ENCODE assay signal across 25 cellular contexts in genomic region chr7:50492770-50493519, GRCh38.
"Had no signal": no experiment of that assay in that cellular context is flagged by ENCODE, and none has a peak within 500 bp of the region (broad histone marks: within the 10 kb centered on the region; RNA-seq: fewer than 3 reads in every experiment).

No MANE protein-coding gene starts in this region.

- H3K4me1 Mint-ChIP-seq: activated naive CD4-positive, alpha-beta T cell treated with anti-CD3 and anti-CD28 coated beads, Interleukin-2, amount 50 U/mL, for 24 hours; T-cell had no signal

- H3K4me3 ChIP-seq: esophagus squamous epithelium, left lung, lower lobe of right lung, right lobe of liver, thoracic aorta, vagina had no signal

- H3K27me3 Mint-ChIP-seq: progenitor cell of endocrine pancreas had no signal

- H3K9me3 ChIP-seq: esophagus squamous epithelium, left lung, lower lobe of right lung, right lobe of liver, thoracic aorta, vagina had no signal

- H3K27me3 ChIP-seq: left lung, right lobe of liver, vagina had no signal

- H3K27ac ChIP-seq: esophagus squamous epithelium, left lung, lower lobe of right lung, right lobe of liver, thoracic aorta, vagina had no signal

- H3K4me3 Mint-ChIP-seq: activated CD4-positive, alpha-beta T cell treated with anti-CD3 and anti-CD28 coated beads for 36 hours; activated naive CD4-positive, alpha-beta T cell treated with anti-CD3 and anti-CD28 coated beads, Interleukin-2, amount 50 U/mL, for 24 hours; activated naive CD8-positive, alpha-beta T cell treated with anti-CD3 and anti-CD28 coated beads, Interleukin-2, amount 50 U/mL, for 24 hours; activated T-cell treated with anti-CD3 and anti-CD28 coated beads, Interleukin-2, amount 50 U/mL, for 4 hours; dendritic cell treated with granulocyte-macrophage colony-stimulating factor and Interleukin-4, amounts not matched to agents 40 ng/mL and 50 ng/mL, for 4 days; endodermal cell; nephron; stimulated activated effector memory CD8-positive, alpha-beta T cell treated with anti-CD3 and anti-CD28 coated beads, Interleukin-12 subunit alpha, Interleukin-12 subunit beta, amount 100 ng/mL, for 72 hours; stimulated activated naive CD8-positive, alpha-beta T cell treated with anti-CD3 and anti-CD28 coated beads, Interleukin-15, Interleukin-2, amounts not matched to agents 100 ng/mL and 50 ng/mL, for 24 hours; T-cell; type B pancreatic cell had no signal

- H3K36me3 ChIP-seq: esophagus squamous epithelium, left lung, lower lobe of right lung, right lobe of liver, thoracic aorta, vagina had no signal

- H3K4me1 ChIP-seq: right lobe of liver had no signal

- ATAC-seq: activated CD4-positive, alpha-beta T cell treated with anti-CD3 and anti-CD28 coated beads for 36 hours; activated naive CD8-positive, alpha-beta T cell treated with anti-CD3 and anti-CD28 coated beads, Interleukin-2, amount 50 U/mL, for 24 hours; activated T-cell treated with anti-CD3 and anti-CD28 coated beads, Interleukin-2, amount 50 U/mL, for 4 hours; left lung; lower lobe of right lung; stimulated activated effector memory CD8-positive, alpha-beta T cell treated with anti-CD3 and anti-CD28 coated beads, Interleukin-12 subunit alpha, Interleukin-12 subunit beta, amount 100 ng/mL, for 72 hours; T-cell had no signal

- H3K36me3 Mint-ChIP-seq: activated naive CD4-positive, alpha-beta T cell treated with anti-CD3 and anti-CD28 coated beads, Interleukin-2, amount 50 U/mL, for 24 hours; stimulated activated effector memory CD8-positive, alpha-beta T cell treated with anti-CD3 and anti-CD28 coated beads, Interleukin-12 subunit alpha, Interleukin-12 subunit beta, amount 100 ng/mL, for 72 hours; T-cell; type B pancreatic cell had no signal

- H3K9me3 Mint-ChIP-seq: activated naive CD4-positive, alpha-beta T cell treated with anti-CD3 and anti-CD28 coated beads, Interleukin-2, amount 50 U/mL, for 24 hours; activated naive CD8-positive, alpha-beta T cell treated with anti-CD3 and anti-CD28 coated beads, Interleukin-2, amount 50 U/mL, for 24 hours; activated T-cell treated with anti-CD3 and anti-CD28 coated beads, Interleukin-2, amount 50 U/mL, for 4 hours; activated T-helper 2 cell treated with anti-CD3 and anti-CD28 coated beads, Interferon-gamma antibody, Interleukin-2, Interleukin-4, amounts not matched to agents 10 μg/mL and 5 μg/mL and 100 μg/mL, durations not matched to agents 14 hours and 24 hours and 36 hours; dendritic cell treated with granulocyte-macrophage colony-stimulating factor and Interleukin-4, amounts not matched to agents 40 ng/mL and 50 ng/mL, for 4 days; nephron; stimulated activated effector memory CD8-positive, alpha-beta T cell treated with anti-CD3 and anti-CD28 coated beads, Interleukin-12 subunit alpha, Interleukin-12 subunit beta, amount 100 ng/mL, for 72 hours; stimulated activated naive CD8-positive, alpha-beta T cell treated with anti-CD3 and anti-CD28 coated beads, Interleukin-15, Interleukin-2, amounts not matched to agents 100 ng/mL and 50 ng/mL, for 24 hours; T-cell; type B pancreatic cell had no signal

- H3K27ac Mint-ChIP-seq: activated CD4-positive, alpha-beta T cell treated with anti-CD3 and anti-CD28 coated beads for 36 hours; activated naive CD4-positive, alpha-beta T cell treated with anti-CD3 and anti-CD28 coated beads, Interleukin-2, amount 50 U/mL, for 24 hours; activated naive CD8-positive, alpha-beta T cell treated with anti-CD3 and anti-CD28 coated beads, Interleukin-2, amount 50 U/mL, for 24 hours; activated T-helper 2 cell treated with anti-CD3 and anti-CD28 coated beads, Interferon-gamma antibody, Interleukin-2, Interleukin-4, amounts not matched to agents 10 μg/mL and 5 μg/mL and 100 μg/mL, durations not matched to agents 14 hours and 24 hours and 36 hours; dendritic cell treated with granulocyte-macrophage colony-stimulating factor and Interleukin-4, amounts not matched to agents 40 ng/mL and 50 ng/mL, for 4 days; endodermal cell; nephron; progenitor cell of endocrine pancreas; stimulated activated effector memory CD8-positive, alpha-beta T cell treated with anti-CD3 and anti-CD28 coated beads, Interleukin-12 subunit alpha, Interleukin-12 subunit beta, amount 100 ng/mL, for 72 hours; stimulated activated naive CD8-positive, alpha-beta T cell treated with anti-CD3 and anti-CD28 coated beads, Interleukin-15, Interleukin-2, amounts not matched to agents 100 ng/mL and 50 ng/mL, for 24 hours; T-cell; type B pancreatic cell had no signal

- DNase-seq: activated CD4-positive, alpha-beta T cell treated with anti-CD3 and anti-CD28 coated beads for 36 hours; activated CD4-positive, alpha-beta T cell treated with anti-CD3 and anti-CD28 coated beads, Interleukin-2, amount 50 U/mL, for 4 hours; activated CD4-positive, CD25-positive, alpha-beta regulatory T cell; activated naive CD8-positive, alpha-beta T cell treated with anti-CD3 and anti-CD28 coated beads, Interleukin-2, amount 50 U/mL, for 24 hours; activated T-cell treated with anti-CD3 and anti-CD28 coated beads, Interleukin-2, amount 50 U/mL, for 4 hours; amygdala; central memory CD4-positive, alpha-beta T cell; endodermal cell; esophagus squamous epithelium; left lung; lower lobe of right lung; stimulated activated CD4-positive, alpha-beta T cell treated with anti-CD3 and anti-CD28 coated beads, Interleukin-12 subunit alpha, Interleukin-12 subunit beta, amount 100 ng/mL, for 4 hours; stimulated activated CD4-positive, alpha-beta T cell treated with anti-CD3 and anti-CD28 coated beads, Interleukin-4, amount 100 ng/mL, for 24 hours; T-cell had no signal
